In genomic region chr10:115980470-115980869, GRCh38 we compare ENCODE assay signal across 16 cellular contexts.
"Had no signal": no experiment of that assay in that cellular context is flagged by ENCODE, and none has a peak within 500 bp of the region (broad histone marks: within the 10 kb centered on the region; RNA-seq: fewer than 3 reads in every experiment).

No MANE protein-coding gene starts in this region.

- H3K4me1 ChIP-seq: left lung, right lobe of liver, spleen had no signal

- H3K36me3 ChIP-seq: esophagus muscularis mucosa, left lung, neural progenitor cell, ovary, right lobe of liver, spleen, WERI-Rb-1 had no signal

- H3K4me3 ChIP-seq: left lung, neural progenitor cell, ovary, right lobe of liver had no signal

- H3K27me3 ChIP-seq: esophagus muscularis mucosa, left lung, neural progenitor cell, ovary, right lobe of liver, spleen had no signal

- H3K9me3 ChIP-seq: left lung, ovary, right lobe of liver had no signal

- H3K9me3 Mint-ChIP-seq: neural progenitor cell had no signal

- H3K4me3 Mint-ChIP-seq: activated naive CD8-positive, alpha-beta T cell treated with anti-CD3 and anti-CD28 coated beads for 36 hours; naive B cell; neural progenitor cell; stimulated activated naive B cell treated with anti-CD40 and anti-IgM and Interleukin-4, amounts not matched to agents 10 μg/mL and 1 μg/mL and 100 μg/mL, for 72 hours; T-helper 1 cell treated with Interleukin-12 subunit alpha and Interleukin-12 subunit beta and Interleukin-4 antibody, amounts not matched to agents 30 μg/mL and 1 μg/mL, for 36 hours had no signal

- H3K4me1 Mint-ChIP-seq: activated naive CD8-positive, alpha-beta T cell treated with anti-CD3 and anti-CD28 coated beads for 36 hours; naive B cell; stimulated activated naive B cell treated with anti-CD40 and anti-IgM and Interleukin-4, amounts not matched to agents 10 μg/mL and 1 μg/mL and 100 μg/mL, for 72 hours had no signal

- DNase-seq: activated CD4-positive, alpha-beta T cell treated with anti-CD3 and anti-CD28 coated beads for 1 hour; activated CD4-positive, alpha-beta T cell treated with anti-CD3 and anti-CD28 coated beads, Interleukin-2, amount 50 U/mL, for 4 hours; activated naive CD8-positive, alpha-beta T cell treated with anti-CD3 and anti-CD28 coated beads for 36 hours; effector memory CD4-positive, alpha-beta T cell; hippocampal formation; left lung; naive B cell; ovary; right lobe of liver; spleen; stimulated activated naive B cell treated with anti-CD40 and anti-IgM and Interleukin-4, amounts not matched to agents 10 μg/mL and 1 μg/mL and 100 μg/mL, for 72 hours; WERI-Rb-1 had no signal

- H3K27ac Mint-ChIP-seq: activated naive CD8-positive, alpha-beta T cell treated with anti-CD3 and anti-CD28 coated beads for 36 hours; stimulated activated naive B cell treated with anti-CD40 and anti-IgM and Interleukin-4, amounts not matched to agents 10 μg/mL and 1 μg/mL and 100 μg/mL, for 72 hours; T-helper 1 cell treated with Interleukin-12 subunit alpha and Interleukin-12 subunit beta and Interleukin-4 antibody, amounts not matched to agents 30 μg/mL and 1 μg/mL, for 36 hours had no signal

- H3K27ac ChIP-seq: esophagus muscularis mucosa, left lung, neural progenitor cell, ovary, right lobe of liver had no signal

- H3K27me3 Mint-ChIP-seq: activated naive CD8-positive, alpha-beta T cell treated with anti-CD3 and anti-CD28 coated beads for 36 hours; naive B cell; stimulated activated naive B cell treated with anti-CD40 and anti-IgM and Interleukin-4, amounts not matched to agents 10 μg/mL and 1 μg/mL and 100 μg/mL, for 72 hours had no signal

- H3K36me3 Mint-ChIP-seq: activated naive CD8-positive, alpha-beta T cell treated with anti-CD3 and anti-CD28 coated beads for 36 hours; naive B cell; neural progenitor cell; stimulated activated naive B cell treated with anti-CD40 and anti-IgM and Interleukin-4, amounts not matched to agents 10 μg/mL and 1 μg/mL and 100 μg/mL, for 72 hours had no signal

- ATAC-seq: left lung; SK-N-SH treated with all-trans-retinoic acid at 6 μM for 48 hours; stimulated activated naive B cell treated with anti-CD40 and anti-IgM and Interleukin-4, amounts not matched to agents 10 μg/mL and 1 μg/mL and 100 μg/mL, for 72 hours had no signal
